9 cellular contexts compared by ENCODE assay signal in genomic region chr11:123561046-123561781, GRCh38.
DNase-seq lines count a peak whose midpoint lies in the region; ATAC-seq and TF ChIP-seq lines count a peak whose summit lies in the region.
"Had no signal": no experiment of that assay in that cellular context is flagged by ENCODE, and none has a peak within 500 bp of the region (broad histone marks: within the 10 kb centered on the region; RNA-seq: fewer than 3 reads in every experiment).

No MANE protein-coding gene starts in this region.

- H3K4me3 ChIP-seq in CD8-positive, alpha-beta memory T cell (ENCODE audit: low read length), result peak overlapping the region; percentile 12
- no peak overlapping the region for H3K4me3 ChIP-seq in PC-9

- no peaks in the 10 kb centered on the region for H3K79me2 ChIP-seq in PC-9 (ENCODE audit: low read depth)

- peak overlapping the region in 1 of 7 donors; percentile 49 for H3K4me3 Mint-ChIP-seq in CD8-positive, alpha-beta memory T cell

- no peaks in the 10 kb centered on the region for H3F3A ChIP-seq in PC-9 (ENCODE audit: insufficient read depth, low read depth)

- no peak overlapping the region for H3K4me2 ChIP-seq in PC-9

- no peak overlapping the region for H2AFZ ChIP-seq in PC-9

- H3K27me3 ChIP-seq in CD8-positive, alpha-beta memory T cell (ENCODE audit: insufficient read depth, low read length, poor library complexity, severe bottlenecking), result no peaks in the 10 kb centered on the region
- H3K27me3 ChIP-seq in PC-9 (ENCODE audit: insufficient read depth, low read depth), result no peaks in the 10 kb centered on the region

- no peak for DNase-seq in CD8-positive, alpha-beta memory T cell
- peak; percentile 89 for DNase-seq in NCI-H1092 treated with DMSO at 0.1 percent for 48 hours (lab: John Stamatoyannopoulos, UW)
- peak; percentile 90 for DNase-seq in cerebellum (ENCODE audit: low spot score)
- peak; percentile 69 for DNase-seq in midbrain (lab: John Stamatoyannopoulos, UW)
- DNase-seq in MV-4-11 (lab: John Stamatoyannopoulos, UW), result no peak
- DNase-seq in PC-9, result no peak

- CTCF ChIA-PET in CD8-positive, alpha-beta memory T cell (lab: Charles Lee), result interaction anchor here (0.7 to 1.5 kb wide), 3 partner anchors 16 to 19 kb away, joined by 3 to 6 read pairs (median 3); no protein-coding TSS in a partner anchor
- CTCF ChIA-PET in PC-9 (lab: Charles Lee), result no interaction called here

- peak overlapping the region in 1 of 8 donors; percentile 74 for H3K27ac Mint-ChIP-seq in CD8-positive, alpha-beta memory T cell
- H3K27ac Mint-ChIP-seq: IgD-negative memory B cell had no signal

- no peaks in the 10 kb centered on the region for H3K4me1 ChIP-seq in CD8-positive, alpha-beta memory T cell (ENCODE audit: insufficient read depth, low read length)
- H3K4me1 ChIP-seq in PC-9 (replicated peaks; ENCODE audit: insufficient read depth), result no peaks in the 10 kb centered on the region

- BruUV-seq in PC-9 (replicated peaks; lab: Mats Ljungman, UMichigan), result no TSS peak

- intact Hi-C loops in PC-9 (cut with micrococcal nuclease; ENCODE audit: unreplicated experiment), result no loop called here

- peaks cover 0 to 10% (median 5%) of the 10 kb centered on the region in 3 donors for H3K4me1 Mint-ChIP-seq in CD8-positive, alpha-beta memory T cell

- H4K20me1 ChIP-seq in PC-9 (ENCODE audit: insufficient read depth), result no peaks in the 10 kb centered on the region

- no peaks in the 10 kb centered on the region for H3K9me3 ChIP-seq in CD8-positive, alpha-beta memory T cell (ENCODE audit: low read length)
- no peaks in the 10 kb centered on the region for H3K9me3 ChIP-seq in PC-9 (ENCODE audit: insufficient read depth, low read depth)

- H3K9me3 Mint-ChIP-seq in CD8-positive, alpha-beta memory T cell, result no peaks in the 10 kb centered on the region

- H3K36me3 ChIP-seq in CD8-positive, alpha-beta memory T cell (ENCODE audit: insufficient read depth, low read length), result no peaks in the 10 kb centered on the region
- H3K36me3 ChIP-seq in PC-9 (ENCODE audit: low read depth), result no peaks in the 10 kb centered on the region

- no peaks in the 10 kb centered on the region for H3K9me2 ChIP-seq in PC-9 (ENCODE audit: insufficient read depth)

- ATAC-seq in HG02884 (IDR thresholded peaks at IDR 0.05; ENCODE audit: unreplicated experiment) (no peak), GM18870 (IDR thresholded peaks at IDR 0.05; ENCODE audit: unreplicated experiment) (no peak)

- H3K27me3 Mint-ChIP-seq in CD8-positive, alpha-beta memory T cell, result peaks cover 0 to 4% of the 10 kb centered on the region in 2 donors

- no peak for TF ChIP-seq CTCF in PC-9 (conservative IDR thresholded peaks at IDR 0.05)

- H3K36me3 Mint-ChIP-seq in CD8-positive, alpha-beta memory T cell, result no peaks in the 10 kb centered on the region
- H3K36me3 Mint-ChIP-seq: IgD-negative memory B cell had no signal

- POLR2A ChIA-PET in CD8-positive, alpha-beta memory T cell (lab: Charles Lee), result no interaction called here
- POLR2A ChIA-PET in PC-9 (lab: Charles Lee; ENCODE audit: unreplicated experiment), result interaction anchor here (0.6 kb wide), 1 partner anchor 158 kb away, joined by 4 read pairs; no protein-coding TSS in a partner anchor

- H3K27ac ChIP-seq in CD8-positive, alpha-beta memory T cell (ENCODE audit: low read depth, low read length), result no peak overlapping the region
- H3K27ac ChIP-seq in PC-9, result no peak overlapping the region

Comparison
In these comparisons a context has a peak if more than half of its experiments do, and no peak if none do; other contexts are left out.
1. DNase-seq: peak in NCI-H1092 treated with DMSO at 0.1 percent for 48 hours (single experiment), cerebellum (single experiment) and midbrain (single experiment); none in CD8-positive, alpha-beta memory T cell (0 of 5), MV-4-11 (single experiment) and PC-9 (0 of 2).